ENCODE assay signal across 1 cellular context in genomic region chr6:30716879-30717128, GRCh38.
TF ChIP-seq lines count a peak whose summit lies in the region.

No MANE protein-coding gene starts in this region.

TF ChIP-seq in HepG2, 621 proteins besides CTCF, POLR2A, EP300 and RAD21 (continued from another document):
- TF ChIP-seq ZNF512 (CRISPR knock-in tag; IDR thresholded peaks at IDR 0.05) = no peak
- no peak for TF ChIP-seq RFXANK (CRISPR knock-in tag; IDR thresholded peaks at IDR 0.05)
- TF ChIP-seq ZFP36 (IDR thresholded peaks at IDR 0.05; ENCODE audit: borderline replicate concordance, low read depth, low read length, partially characterized antibody) = no peak
- TF ChIP-seq TGIF2 (CRISPR knock-in tag; IDR thresholded peaks at IDR 0.05) = no peak
